In genomic region chr19:38685666-38686529, GRCh38 we compare ENCODE assay signal across 8 cellular contexts. TPM values are rescaled to one million over a fixed set of nuclear protein-coding genes. Genes with fewer than 3 reads are reported as not detected.
DNase-seq lines count a peak whose midpoint lies in the region; ATAC-seq and TF ChIP-seq lines count a peak whose summit lies in the region.

No MANE protein-coding gene starts in this region.

- peak overlapping the region; percentile 58 for H3K4me3 ChIP-seq in Loucy (ENCODE audit: low read length, poor library complexity, severe bottlenecking)
- no peak overlapping the region for H3K4me3 ChIP-seq in right atrium auricular region

- in situ Hi-C loops in GM13976 (cut with MboI; ENCODE audit: low sequenced_read_pairs, unreplicated experiment), result no loop called here

- peaks cover 87% of the 10 kb centered on the region for H3K4me1 ChIP-seq in Loucy (ENCODE audit: insufficient read depth, low read length, poor library complexity, severe bottlenecking)
- H3K4me1 ChIP-seq in right atrium auricular region, result peaks cover 0 to 94% of the 10 kb centered on the region in 2 donors

- H3K4me3 Mint-ChIP-seq in activated T-helper 2 cell treated with anti-CD3 and anti-CD28 coated beads, Interferon-gamma antibody, Interleukin-2, Interleukin-4, amounts not matched to agents 10 μg/mL and 5 μg/mL and 100 μg/mL, durations not matched to agents 14 hours and 24 hours and 36 hours (ENCODE audit: low read depth), result peak overlapping the region; percentile 64
- H3K4me3 Mint-ChIP-seq in stimulated activated naive B cell treated with anti-CD40 and anti-IgM and Interleukin-4, amounts not matched to agents 10 μg/mL and 1 μg/mL and 100 μg/mL, for 72 hours, result peak overlapping the region; percentile 70 to 76

- peak overlapping the region; percentile 85 to 90 for H3K27ac ChIP-seq in right atrium auricular region

- H3K4me2 ChIP-seq in Loucy (ENCODE audit: low read depth, low read length, poor library complexity, severe bottlenecking), result peak overlapping the region; percentile 73

- no peaks in the 10 kb centered on the region; the same call in 1 of the 2 replicates for H3F3A ChIP-seq in Loucy (ENCODE audit: low read depth)

- intact Hi-C loops in activated T-helper 2 cell treated with anti-CD3 and anti-CD28 coated beads, Interferon-gamma antibody, Interleukin-2, Interleukin-4, amounts not matched to agents 10 μg/mL and 5 μg/mL and 100 μg/mL, durations not matched to agents 14 hours and 24 hours and 36 hours (cut with micrococcal nuclease), result loop anchor here (1.0 kb wide), 1 partner anchor 31 kb away; no protein-coding TSS in a partner anchor

- peak overlapping the region; percentile 67 for H3K9ac ChIP-seq in Loucy (ENCODE audit: low read depth, low read length, poor library complexity, severe bottlenecking)

- H3K36me3 ChIP-seq in Loucy (ENCODE audit: insufficient read depth, low read length) (peaks cover 10% of the 10 kb centered on the region; the same call in 1 of the 2 replicates), right atrium auricular region (peaks cover 14% of the 10 kb centered on the region)

- H3K9me3 ChIP-seq in Loucy (ENCODE audit: insufficient read depth, low read depth, low read length) (no peaks in the 10 kb centered on the region), right atrium auricular region (no peaks in the 10 kb centered on the region)

- H3K79me2 ChIP-seq in Loucy (ENCODE audit: insufficient read depth, low read length), result peaks cover 100% of the 10 kb centered on the region

- H4K20me1 ChIP-seq in Loucy (ENCODE audit: insufficient read depth, low read length, poor library complexity, severe bottlenecking), result peaks cover 14% of the 10 kb centered on the region

- peaks cover 7% of the 10 kb centered on the region for H3K9me3 Mint-ChIP-seq in activated T-helper 2 cell treated with anti-CD3 and anti-CD28 coated beads, Interferon-gamma antibody, Interleukin-2, Interleukin-4, amounts not matched to agents 10 μg/mL and 5 μg/mL and 100 μg/mL, durations not matched to agents 14 hours and 24 hours and 36 hours
- H3K9me3 Mint-ChIP-seq in stimulated activated naive B cell treated with anti-CD40 and anti-IgM and Interleukin-4, amounts not matched to agents 10 μg/mL and 1 μg/mL and 100 μg/mL, for 72 hours, result peaks cover 0 to 3% of the 10 kb centered on the region in 2 donors

- H3K27me3 ChIP-seq in Loucy (ENCODE audit: insufficient read depth, low read length, poor library complexity, severe bottlenecking), result no peaks in the 10 kb centered on the region
- no peaks in the 10 kb centered on the region for H3K27me3 ChIP-seq in right atrium auricular region

- H3K27me3 Mint-ChIP-seq in activated T-helper 2 cell treated with anti-CD3 and anti-CD28 coated beads, Interferon-gamma antibody, Interleukin-2, Interleukin-4, amounts not matched to agents 10 μg/mL and 5 μg/mL and 100 μg/mL, durations not matched to agents 14 hours and 24 hours and 36 hours (ENCODE audit: low read depth), result no peaks in the 10 kb centered on the region
- H3K27me3 Mint-ChIP-seq in stimulated activated naive B cell treated with anti-CD40 and anti-IgM and Interleukin-4, amounts not matched to agents 10 μg/mL and 1 μg/mL and 100 μg/mL, for 72 hours, result no peaks in the 10 kb centered on the region

- H3K4me1 Mint-ChIP-seq in activated T-helper 2 cell treated with anti-CD3 and anti-CD28 coated beads, Interferon-gamma antibody, Interleukin-2, Interleukin-4, amounts not matched to agents 10 μg/mL and 5 μg/mL and 100 μg/mL, durations not matched to agents 14 hours and 24 hours and 36 hours (ENCODE audit: low read depth), result peaks cover 69% of the 10 kb centered on the region
- peaks cover 58 to 86% of the 10 kb centered on the region in 2 donors for H3K4me1 Mint-ChIP-seq in stimulated activated naive B cell treated with anti-CD40 and anti-IgM and Interleukin-4, amounts not matched to agents 10 μg/mL and 1 μg/mL and 100 μg/mL, for 72 hours

- H3K36me3 Mint-ChIP-seq in activated T-helper 2 cell treated with anti-CD3 and anti-CD28 coated beads, Interferon-gamma antibody, Interleukin-2, Interleukin-4, amounts not matched to agents 10 μg/mL and 5 μg/mL and 100 μg/mL, durations not matched to agents 14 hours and 24 hours and 36 hours (ENCODE audit: low read depth), result peaks cover 46% of the 10 kb centered on the region
- peaks cover 18 to 44% of the 10 kb centered on the region in 2 donors for H3K36me3 Mint-ChIP-seq in stimulated activated naive B cell treated with anti-CD40 and anti-IgM and Interleukin-4, amounts not matched to agents 10 μg/mL and 1 μg/mL and 100 μg/mL, for 72 hours

- H2AFZ ChIP-seq in Loucy (ENCODE audit: low read length), result no peak overlapping the region

- H3K9me2 ChIP-seq in Loucy (replicated peaks; ENCODE audit: low read depth, low read length), result no peaks in the 10 kb centered on the region

- TF ChIP-seq CTCF in Loucy (conservative IDR thresholded peaks at IDR 0.05; ENCODE audit: low read length), result peak; percentile 54
- TF ChIP-seq CTCF in right atrium auricular region (IDR thresholded peaks at IDR 0.05), result peak in 1 of 2 donors; percentile 41
- TF ChIP-seq CTCF in GM13976 (IDR thresholded peaks at IDR 0.05; ENCODE audit: borderline replicate concordance, control extremely low read depth, extremely low read depth, insufficient read depth, missing control alignments), result no peak

- ATAC-seq in stimulated activated naive B cell treated with anti-CD40 and anti-IgM and Interleukin-4, amounts not matched to agents 10 μg/mL and 1 μg/mL and 100 μg/mL, for 72 hours (replicated peaks), result peak; percentile 25 to 32

- peak overlapping the region; percentile 83 for H3K27ac Mint-ChIP-seq in activated T-helper 2 cell treated with anti-CD3 and anti-CD28 coated beads, Interferon-gamma antibody, Interleukin-2, Interleukin-4, amounts not matched to agents 10 μg/mL and 5 μg/mL and 100 μg/mL, durations not matched to agents 14 hours and 24 hours and 36 hours
- H3K27ac Mint-ChIP-seq in stimulated activated naive B cell treated with anti-CD40 and anti-IgM and Interleukin-4, amounts not matched to agents 10 μg/mL and 1 μg/mL and 100 μg/mL, for 72 hours, result peak overlapping the region; percentile 93

- DNase-seq in GM03348 (ENCODE audit: low spot score) (peak; percentile 44), right atrium auricular region (ENCODE audit: low spot score) (no peak), 8988T (no peak), nucleus accumbens (lab: John Stamatoyannopoulos, UW) (no peak), GM13976 (ENCODE audit: low spot score) (no peak)
- no peak for DNase-seq in activated T-helper 2 cell treated with anti-CD3 and anti-CD28 coated beads, Interferon-gamma antibody, Interleukin-2, Interleukin-4, amounts not matched to agents 10 μg/mL and 5 μg/mL and 100 μg/mL, durations not matched to agents 14 hours and 24 hours and 36 hours (ENCODE audit: low spot score)
- no peak for DNase-seq in stimulated activated naive B cell treated with anti-CD40 and anti-IgM and Interleukin-4, amounts not matched to agents 10 μg/mL and 1 μg/mL and 100 μg/mL, for 72 hours

RNA-seq across cellular contexts. Expression of gene ACTN4, which starts 38.4 kb away (rescaled TPM):
- total RNA-seq in activated T-helper 2 cell treated with anti-CD3 and anti-CD28 coated beads, Interferon-gamma antibody, Interleukin-2, Interleukin-4, amounts not matched to agents 10 μg/mL and 5 μg/mL and 100 μg/mL, durations not matched to agents 14 hours and 24 hours and 36 hours, result 329 and 334 TPM in 2 replicates
- 100 to 1,000 TPM; 115 to 180 TPM for total RNA-seq in right atrium auricular region

RNA-seq across cellular contexts. Expression of gene CAPN12, which starts 58.4 kb away (rescaled TPM):
- 2.9 and 3.6 TPM in 2 replicates for total RNA-seq in activated T-helper 2 cell treated with anti-CD3 and anti-CD28 coated beads, Interferon-gamma antibody, Interleukin-2, Interleukin-4, amounts not matched to agents 10 μg/mL and 5 μg/mL and 100 μg/mL, durations not matched to agents 14 hours and 24 hours and 36 hours
- under 1 TPM; 0.74 to 0.90 TPM for total RNA-seq in right atrium auricular region
